In the genomic region with DNA sequence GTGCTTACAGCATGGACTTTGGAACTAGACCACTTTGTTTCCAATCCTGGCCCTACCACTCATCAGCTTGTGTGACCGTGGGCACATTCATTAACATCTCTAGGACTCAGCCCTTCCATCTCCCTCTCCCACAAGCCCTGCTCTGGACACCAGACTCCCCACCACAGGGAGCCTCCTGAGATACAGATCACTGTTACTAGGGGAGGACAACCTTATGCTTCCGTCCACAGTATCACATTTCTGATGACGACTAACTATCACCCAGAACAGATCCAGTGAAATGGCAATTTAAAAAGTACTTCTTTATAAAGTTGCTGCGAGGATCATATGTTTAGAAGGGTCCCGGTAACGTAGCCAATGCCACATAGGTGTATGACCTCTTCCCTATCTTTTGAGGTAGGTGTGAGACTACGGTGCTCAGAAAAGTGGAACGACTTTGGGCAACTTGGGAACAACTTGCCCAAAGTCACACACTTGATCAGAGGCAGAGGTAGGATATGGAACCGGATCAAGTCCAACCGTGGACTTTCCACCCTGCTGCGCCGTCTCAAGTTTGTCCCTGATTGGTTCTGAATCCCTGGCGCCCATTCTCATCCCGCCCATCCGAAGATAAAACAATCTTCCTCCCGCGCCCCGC, we compare ENCODE assay signal across 1 cellular context.
TF ChIP-seq lines count a peak whose summit lies in the region.

No MANE protein-coding gene starts in this region.

TF ChIP-seq in HCT116, 20 proteins besides CTCF, POLR2A, EP300 and RAD21:
- TF ChIP-seq, protein P1, sequence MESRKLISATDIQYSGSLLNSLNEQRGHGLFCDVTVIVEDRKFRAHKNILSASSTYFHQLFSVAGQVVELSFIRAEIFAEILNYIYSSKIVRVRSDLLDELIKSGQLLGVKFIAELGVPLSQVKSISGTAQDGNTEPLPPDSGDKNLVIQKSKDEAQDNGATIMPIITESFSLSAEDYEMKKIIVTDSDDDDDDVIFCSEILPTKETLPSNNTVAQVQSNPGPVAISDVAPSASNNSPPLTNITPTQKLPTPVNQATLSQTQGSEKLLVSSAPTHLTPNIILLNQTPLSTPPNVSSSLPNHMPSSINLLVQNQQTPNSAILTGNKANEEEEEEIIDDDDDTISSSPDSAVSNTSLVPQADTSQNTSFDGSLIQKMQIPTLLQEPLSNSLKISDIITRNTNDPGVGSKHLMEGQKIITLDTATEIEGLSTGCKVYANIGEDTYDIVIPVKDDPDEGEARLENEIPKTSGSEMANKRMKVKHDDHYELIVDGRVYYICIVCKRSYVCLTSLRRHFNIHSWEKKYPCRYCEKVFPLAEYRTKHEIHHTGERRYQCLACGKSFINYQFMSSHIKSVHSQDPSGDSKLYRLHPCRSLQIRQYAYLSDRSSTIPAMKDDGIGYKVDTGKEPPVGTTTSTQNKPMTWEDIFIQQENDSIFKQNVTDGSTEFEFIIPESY (IDR thresholded peaks at IDR 0.05; ENCODE audit: extremely low read depth, insufficient replicate concordance, low read length), result no peak
- TF ChIP-seq POLR2AphosphoS5 (IDR thresholded peaks at IDR 0.05; ENCODE audit: low read depth, low read length) (peak; percentile 3), FOSL1 (IDR thresholded peaks at IDR 0.05; ENCODE audit: low read depth) (no peak)
